In the genomic region with DNA sequence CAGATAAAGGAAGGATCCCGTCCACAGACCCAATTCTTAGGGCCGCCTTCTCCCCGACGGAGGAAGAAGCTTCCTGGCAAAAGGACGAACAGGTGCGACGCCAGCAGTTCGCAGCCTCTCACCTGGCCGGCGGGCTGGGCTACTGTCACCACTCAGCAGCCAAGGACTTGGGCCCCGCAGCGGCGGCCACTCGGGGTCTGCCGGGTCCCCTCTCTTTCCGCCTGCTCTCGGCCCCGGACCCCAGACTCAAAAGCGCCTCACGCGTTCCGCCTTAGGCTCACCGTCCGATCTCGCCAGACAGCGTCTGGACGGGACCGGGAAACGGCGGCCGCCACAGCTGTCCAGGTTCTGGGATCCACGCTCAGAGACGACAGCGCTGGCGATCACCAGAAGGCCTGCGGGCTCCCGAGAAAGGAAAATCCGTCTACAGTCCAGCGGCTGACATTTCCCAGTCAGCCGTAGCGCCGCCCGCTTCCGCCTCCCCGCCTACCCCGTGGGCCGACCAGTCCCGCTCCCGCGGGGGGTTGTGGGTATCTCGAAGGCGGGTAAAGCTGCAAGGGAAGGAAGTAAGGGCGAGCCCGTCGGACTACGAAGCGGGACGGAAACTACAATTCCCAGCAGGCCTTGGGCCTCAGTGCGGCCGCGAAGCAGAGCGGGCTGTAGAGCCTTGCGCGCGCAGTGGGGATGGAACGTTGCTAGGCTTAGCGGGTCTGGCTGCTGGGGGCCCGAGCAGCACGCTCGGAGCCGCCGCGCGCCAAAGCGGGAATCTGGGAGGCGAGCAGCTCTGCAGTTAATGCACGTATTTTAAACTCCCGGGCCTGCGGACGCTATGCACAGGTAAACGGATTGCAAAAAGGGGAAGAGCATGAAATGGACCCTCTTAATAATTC, we compare ENCODE assay signal across 8 cellular contexts. TPM values are rescaled to one million over a fixed set of nuclear protein-coding genes. Genes with fewer than 3 reads are reported as not detected.
A peak's percentile ranks its signal among the peaks of the same experiment; 100 is the strongest.
DNase-seq lines count a peak whose midpoint lies in the region; ATAC-seq lines count a peak whose summit lies in the region.

A gene (minus strand): TSS at position 454 of the 890 bp plus-strand sequence. CDS start 8,538 bp downstream, outside the sequence.
A gene (plus strand): TSS at position 678 of the 890 bp plus-strand sequence. CDS start 152 bp downstream, at position 830.

- peak within 1 kb of the TSS; percentile 92 to 99 (median 95) for H3K4me2 ChIP-seq in BLaER1 treated with 17β-estradiol and CSF1 and Interleukin-3, amounts not matched to agents 10 nM and 100 nM

- ATAC-seq in GM19351 (IDR thresholded peaks at IDR 0.05; ENCODE audit: unreplicated experiment), result peak; percentile 95
- peak; percentile 99 for ATAC-seq in HG03521 (IDR thresholded peaks at IDR 0.05; ENCODE audit: unreplicated experiment)
- peak; percentile 98 for ATAC-seq in left lobe of liver

- no peaks in the 10 kb centered on the region for H3K27me3 ChIP-seq in BLaER1 treated with 17β-estradiol and CSF1 and Interleukin-3, amounts not matched to agents 10 nM and 100 nM

- peaks cover 37 to 54% (median 38%) of the 10 kb centered on the region in 10 experiments for H3K4me1 ChIP-seq in BLaER1 treated with 17β-estradiol and CSF1 and Interleukin-3, amounts not matched to agents 10 nM and 100 nM

- peaks cover 13 to 38% (median 33%) of the 10 kb centered on the region in 11 experiments for H3K36me3 ChIP-seq in BLaER1 treated with 17β-estradiol and CSF1 and Interleukin-3, amounts not matched to agents 10 nM and 100 nM

- no peaks in the 10 kb centered on the region for H3K9me3 ChIP-seq in BLaER1 treated with 17β-estradiol and CSF1 and Interleukin-3, amounts not matched to agents 10 nM and 100 nM (replicated peaks in 1 of 11)

- DNase-seq in NCI-H748 (lab: John Stamatoyannopoulos, UW; ENCODE audit: unreplicated experiment), result peak; percentile 100
- peak; percentile 95 for DNase-seq in activated CD4-positive, alpha-beta T cell treated with anti-CD3 and anti-CD28 coated beads, Interleukin-2, amount 50 U/mL, for 1 hour
- peak; percentile 99 for DNase-seq in dedifferentiated amniotic fluid mesenchymal stem cell (ENCODE audit: extremely low spot score)
- peak; percentile 99 for DNase-seq in left lobe of liver (ENCODE audit: low spot score)
- peak; percentile 96 for DNase-seq in stimulated activated CD4-positive, alpha-beta T cell treated with anti-CD3 and anti-CD28 coated beads, Interleukin-2, amount 100 ng/mL, for 4 hours (ENCODE audit: low read depth)

- H3K27ac ChIP-seq in BLaER1 treated with 17β-estradiol and CSF1 and Interleukin-3, amounts not matched to agents 10 nM and 100 nM, result peak within 1 kb of the TSS; percentile 77 to 90 (median 84)

- H3K9ac ChIP-seq in BLaER1 treated with 17β-estradiol and CSF1 and Interleukin-3, amounts not matched to agents 10 nM and 100 nM, result peak within 1 kb of the TSS; percentile 86 to 93 (median 90)

- no peaks in the 10 kb centered on the region; a peak in 1 of 22 replicates for H4K20me1 ChIP-seq in BLaER1 treated with 17β-estradiol and CSF1 and Interleukin-3, amounts not matched to agents 10 nM and 100 nM

- peak within 1 kb of the TSS; percentile 90 to 100 (median 96) for H3K4me3 ChIP-seq in BLaER1 treated with 17β-estradiol and CSF1 and Interleukin-3, amounts not matched to agents 10 nM and 100 nM

RNA-seq across cellular contexts. Expression of the first gene that starts in this region (rescaled TPM):
- total RNA-seq in left lobe of liver, result 8.9 TPM

RNA-seq across cellular contexts. Expression of the second gene that starts in this region (rescaled TPM):
- total RNA-seq in left lobe of liver, result 28.9 TPM

Comparison
In these comparisons a context has a peak if more than half of its experiments do, and no peak if none do; other contexts are left out.
1. Peak in every context shown above with its lines: DNase-seq, ATAC-seq, H3K4me3 ChIP-seq and H3K27ac ChIP-seq.